ENCODE assay signal across 11 cellular contexts in the genomic region with DNA sequence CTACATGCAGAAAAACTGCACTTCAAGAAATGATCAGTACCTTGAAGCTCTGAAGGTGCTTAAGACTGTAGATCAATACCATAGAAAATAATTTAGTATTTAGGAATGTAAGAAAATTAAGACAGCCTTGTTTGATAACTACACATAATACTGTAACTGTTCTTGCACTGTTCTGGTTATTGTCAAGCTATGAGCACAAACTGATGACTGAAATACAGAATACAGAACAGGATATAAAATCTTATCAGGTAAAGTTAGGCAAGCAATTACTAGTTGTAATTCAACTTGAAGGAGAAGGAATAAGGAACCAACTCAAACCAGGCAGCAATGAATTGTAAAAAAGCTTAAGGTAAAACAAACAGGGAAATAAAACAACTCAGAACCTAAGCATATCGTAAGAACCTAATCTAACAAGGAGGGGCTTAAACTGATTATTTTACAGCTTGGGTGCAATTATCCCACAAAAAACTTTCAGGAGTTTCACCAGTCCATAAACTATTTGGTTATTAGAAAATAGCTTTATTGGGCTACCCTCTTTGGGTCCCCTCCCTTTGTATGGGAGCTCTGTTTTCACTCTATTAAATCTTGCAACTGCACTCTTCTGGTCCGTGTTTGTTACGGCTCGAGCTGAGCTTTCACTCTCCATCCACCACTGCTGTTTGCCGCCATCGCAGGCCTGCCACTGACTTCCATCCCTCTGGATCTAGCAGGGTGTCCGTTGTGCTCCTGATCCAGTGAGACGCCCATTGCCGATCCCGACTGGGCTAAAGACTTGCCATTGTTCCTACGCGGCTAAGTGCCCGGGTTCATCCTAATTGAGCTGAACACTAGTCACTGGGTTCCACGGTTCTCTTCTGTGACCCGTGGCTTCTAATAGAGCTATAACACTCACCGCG.
"Had no signal": no experiment of that assay in that cellular context is flagged by ENCODE, and none has a peak within 500 bp of the region (broad histone marks: within the 10 kb centered on the region; RNA-seq: fewer than 3 reads in every experiment).

No MANE protein-coding gene starts in this region.

- H3K4me3 ChIP-seq: cardiac muscle cell, coronary artery, gastroesophageal sphincter, left lung, right atrium auricular region, skin epidermis, tibial nerve had no signal

- H3K4me1 ChIP-seq: gastroesophageal sphincter, right atrium auricular region, tibial nerve had no signal

- H3K36me3 ChIP-seq: cardiac muscle cell, gastroesophageal sphincter, left lung, neutrophil, right atrium auricular region had no signal

- H3K27me3 ChIP-seq: cardiac muscle cell, gastroesophageal sphincter, left lung, neutrophil, right atrium auricular region, tibial nerve had no signal

- H3K27ac ChIP-seq: cardiac muscle cell, coronary artery, gastroesophageal sphincter, left lung, neutrophil, right atrium auricular region, skin epidermis, tibial nerve had no signal

- DNase-seq: effector CD4-positive, alpha-beta T cell; islet precursor cell; left lung; mesenchymal stem cell had no signal

- H3K9me3 ChIP-seq: left lung, neutrophil, right atrium auricular region had no signal

- ATAC-seq: gastroesophageal sphincter, left lung had no signal
